ENCODE assay signal across 8 cellular contexts in the genomic region with DNA sequence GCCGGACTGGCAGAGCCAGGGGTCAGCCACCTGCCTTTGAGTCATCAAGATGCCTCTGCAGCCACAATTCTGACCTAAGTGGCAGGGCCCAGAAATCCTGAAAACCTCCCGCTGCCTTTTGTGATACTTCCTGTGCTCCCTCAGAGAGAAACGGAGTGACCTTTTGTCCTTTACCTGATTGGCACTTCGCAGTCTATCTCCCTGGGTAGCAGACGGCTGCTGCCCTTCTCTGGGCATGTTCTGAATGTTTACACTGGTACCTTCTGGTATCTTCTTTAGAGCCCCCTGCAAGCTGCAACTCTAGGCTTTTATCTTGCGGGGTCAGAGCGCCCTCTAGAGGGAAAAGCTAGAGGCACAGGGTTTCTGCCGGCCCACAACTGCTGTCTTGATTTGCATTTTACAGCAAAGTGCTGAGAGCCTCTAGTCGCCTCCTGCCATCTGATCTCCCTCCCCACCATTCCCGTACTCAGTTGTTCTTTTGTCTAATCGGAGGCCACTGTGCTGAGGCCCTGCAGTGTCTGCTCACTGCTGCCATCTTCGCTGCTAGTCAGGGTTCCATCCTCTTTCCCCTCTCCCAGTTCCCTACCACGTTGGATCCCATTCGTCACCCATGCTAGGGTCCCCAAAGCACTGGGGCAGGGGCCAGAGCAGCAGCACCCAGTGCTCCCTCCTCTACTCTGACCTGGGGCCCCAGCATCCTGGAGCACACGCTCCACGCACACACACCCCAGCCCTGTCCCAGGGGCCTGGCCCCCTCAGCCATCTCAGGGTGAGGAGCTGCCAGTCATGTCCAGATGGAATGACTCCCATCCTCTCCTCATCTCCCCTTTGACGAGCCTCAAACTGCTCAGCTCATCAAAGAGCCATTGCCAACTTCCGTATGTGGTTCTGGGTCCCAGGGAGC. TPM values are rescaled to one million over a fixed set of nuclear protein-coding genes. Genes with fewer than 3 reads are reported as not detected.
DNase-seq lines count a peak whose midpoint lies in the region; ATAC-seq, FAIRE-seq and TF ChIP-seq lines count a peak whose summit lies in the region.

No MANE protein-coding gene starts in this region.

- H3K4me1 ChIP-seq in body of pancreas (peaks cover 47% of the 10 kb centered on the region), smooth muscle cell (ENCODE audit: low read depth) (peaks cover 14% of the 10 kb centered on the region)

- no peak for TF ChIP-seq POLR2A in body of pancreas (IDR thresholded peaks at IDR 0.05)

- H3K9me3 ChIP-seq in body of pancreas = no peaks in the 10 kb centered on the region
- H3K9me3 ChIP-seq in smooth muscle cell (replicated peaks; ENCODE audit: low read depth) = no peaks in the 10 kb centered on the region
- H3K9me3 ChIP-seq in MG63 = no peaks in the 10 kb centered on the region

- H3F3A ChIP-seq in smooth muscle cell (ENCODE audit: low read depth) = no peaks in the 10 kb centered on the region

- H3K36me3 ChIP-seq in body of pancreas (replicated peaks in 1 of 2; ENCODE audit: insufficient read depth in 1 of 2, low read depth in 2 of 2) (peaks cover 0 to 3% of the 10 kb centered on the region in 2 donors), smooth muscle cell (ENCODE audit: low read depth) (no peaks in the 10 kb centered on the region), MG63 (peaks cover 34% of the 10 kb centered on the region)

- no peak overlapping the region for H3K9ac ChIP-seq in smooth muscle cell (ENCODE audit: low read depth)

- H3K4me3 ChIP-seq in body of pancreas = no peak overlapping the region
- no peak overlapping the region for H3K4me3 ChIP-seq in smooth muscle cell
- no peak overlapping the region for H3K4me3 ChIP-seq in MG63

- TF ChIP-seq CTCF in GM12873 (IDR thresholded peaks at IDR 0.05; ENCODE audit: insufficient read depth, low read depth, low read length, missing control alignments) (peak; percentile 89), body of pancreas (IDR thresholded peaks at IDR 0.05) (peak; percentile 53 to 70 (median 64)), smooth muscle cell (IDR thresholded peaks at IDR 0.05; ENCODE audit: borderline replicate concordance, insufficient read depth, poor library complexity, severe bottlenecking) (peak; percentile 92)

- no peaks in the 10 kb centered on the region for H3K79me2 ChIP-seq in smooth muscle cell (ENCODE audit: low read depth)

- H3K4me2 ChIP-seq in smooth muscle cell = no peak overlapping the region

- 50 to 60% methylated on average over 15 to 18 of the region's 18 CpGs for WGBS in body of pancreas, 2 donors
- 49% methylated on average over 18 of the region's 18 CpGs for WGBS in smooth muscle cell (ENCODE audit: low lambda C conversion rate)

- peak; percentile 36 for FAIRE-seq in TTC549 (lab: Jason Lieb, UNC)

- ATAC-seq in body of pancreas (no peak), GM18868 (IDR thresholded peaks at IDR 0.05; ENCODE audit: unreplicated experiment) (no peak)

- no peak overlapping the region for H2AFZ ChIP-seq in smooth muscle cell (ENCODE audit: low read depth)

- intact Hi-C loops in body of pancreas (cut with DNase I) = loop anchor here (10.0 kb wide), 1 partner anchor 344 kb away; no protein-coding TSS in a partner anchor

- H3K27ac ChIP-seq in body of pancreas = peak overlapping the region in 2 of 4 donors; percentile 33 to 42
- no peak overlapping the region for H3K27ac ChIP-seq in smooth muscle cell (ENCODE audit: low read depth)

- H4K20me1 ChIP-seq in smooth muscle cell (ENCODE audit: low read depth) = peaks cover 21% of the 10 kb centered on the region

- DNase-seq in NCI-H1930 (lab: John Stamatoyannopoulos, UW) (peak; percentile 29 to 66), body of pancreas (peak; percentile 48 to 69 (median 52)), iPS DF 19.7 (ENCODE audit: low read depth, low spot score) (peak; percentile 56), smooth muscle cell (lab: John Stamatoyannopoulos, UW; ENCODE audit: unreplicated experiment) (peak; percentile 19), MG63 (no peak)

- H3K27me3 ChIP-seq in body of pancreas (no peaks in the 10 kb centered on the region), smooth muscle cell (ENCODE audit: low read depth) (no peaks in the 10 kb centered on the region), MG63 (no peaks in the 10 kb centered on the region)

RNA-seq across cellular contexts. Expression of a gene that starts 26.7 kb away (rescaled TPM):
- total RNA-seq in body of pancreas (1 to 10 TPM; 3.9 to 7.3 TPM), smooth muscle cell (3.3 and 3.9 TPM in 2 replicates)
- polyA plus RNA-seq in smooth muscle cell = 9.1 and 9.9 TPM in 2 replicates
- 0.56 and 0.72 TPM in 2 replicates for total RNA-seq in MG63 (2014; rRNA removed; shearing (Covaris generic); ENCODE audit: low replicate concordance)

RNA-seq across cellular contexts. Expression of a gene that starts 47.6 kb away (rescaled TPM):
- 100 to 1,000 TPM in 1 of 2 donors, 10 to 100 TPM in 1; 82.0 to 181 TPM for total RNA-seq in body of pancreas
- 54.2 and 62.7 TPM in 2 replicates for total RNA-seq in smooth muscle cell
- 80.5 and 87.2 TPM in 2 replicates for polyA plus RNA-seq in smooth muscle cell
- total RNA-seq in MG63 (2014; rRNA removed; shearing (Covaris generic); ENCODE audit: low replicate concordance) = 86.6 and 89.6 TPM in 2 replicates
